8 cellular contexts compared by ENCODE assay signal in the genomic region with DNA sequence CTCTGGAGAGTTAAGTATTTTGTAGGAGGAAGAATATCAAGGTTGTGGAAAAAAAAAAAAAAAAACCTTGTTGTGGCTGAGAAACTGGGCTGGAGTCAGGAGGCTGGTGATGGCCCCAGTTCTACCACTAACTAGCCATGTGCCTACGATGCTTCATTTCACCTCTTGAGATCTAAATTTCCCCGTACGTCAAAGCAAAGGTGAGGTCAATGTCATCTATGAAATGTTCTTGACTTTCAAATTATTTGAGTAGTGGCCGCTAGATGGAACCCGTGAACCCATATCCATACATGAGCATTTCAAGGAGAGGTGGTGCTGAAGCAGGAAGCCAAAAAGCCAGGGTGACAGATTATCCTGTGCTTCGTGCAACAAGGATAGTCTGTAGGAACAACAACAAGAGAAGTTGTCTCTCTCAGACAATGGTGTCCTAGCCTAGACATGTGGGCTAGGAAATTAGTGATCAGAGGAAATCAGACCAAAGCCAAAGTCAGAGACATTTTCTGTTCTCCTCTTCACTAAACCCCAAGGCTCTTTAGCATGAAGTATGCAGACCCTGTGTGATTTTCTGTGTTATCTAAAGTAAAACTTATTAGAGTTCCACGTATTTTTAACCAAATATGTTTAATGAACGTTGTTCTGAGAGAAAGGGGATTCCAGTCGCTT.
A peak's percentile ranks its signal among the peaks of the same experiment; 100 is the strongest.
DNase-seq lines count a peak whose midpoint lies in the region; ATAC-seq and TF ChIP-seq lines count a peak whose summit lies in the region.

No MANE protein-coding gene starts in this region.

- no peaks in the 10 kb centered on the region for H4K20me1 ChIP-seq in osteoblast (ENCODE audit: insufficient read depth, low read length)

- H3K9me3 ChIP-seq in osteoblast (ENCODE audit: low read depth, low read length): no peaks in the 10 kb centered on the region

- no peak overlapping the region for H3K4me3 ChIP-seq in osteoblast (ENCODE audit: insufficient read depth, low read length)

- H3K4me1 Mint-ChIP-seq in activated CD8-positive, alpha-beta T cell treated with anti-CD3 and anti-CD28 coated beads, Interleukin-2, amount 10 ng/mL, durations not matched to agents 7 days and 5 days (ENCODE audit: low read depth): peaks cover 22% of the 10 kb centered on the region

- no peak overlapping the region for H3K27ac ChIP-seq in osteoblast (ENCODE audit: low read depth, low read length)

- peaks cover 3% of the 10 kb centered on the region for H3K4me1 ChIP-seq in osteoblast (ENCODE audit: insufficient read depth, low read length)

- ATAC-seq in GM19035 (IDR thresholded peaks at IDR 0.05; ENCODE audit: unreplicated experiment) (peak; percentile 74), HG03571 (IDR thresholded peaks at IDR 0.05; ENCODE audit: unreplicated experiment) (peak; percentile 80)
- ATAC-seq in activated CD8-positive, alpha-beta T cell treated with anti-CD3 and anti-CD28 coated beads, Interleukin-2, amount 10 ng/mL, durations not matched to agents 7 days and 5 days: peak; percentile 74

- peaks cover 9% of the 10 kb centered on the region for H3K27me3 ChIP-seq in osteoblast (ENCODE audit: insufficient read depth, low read length)

- TF ChIP-seq CTCF in osteoblast (IDR thresholded peaks at IDR 0.05; ENCODE audit: extremely low read depth, low read depth, low read length): peak; percentile 72

- POLR2A ChIA-PET in activated CD8-positive, alpha-beta T cell treated with anti-CD3 and anti-CD28 coated beads, Interleukin-2, amount 10 ng/mL, durations not matched to agents 7 days and 5 days (lab: Charles Lee): no interaction called here

- CTCF ChIA-PET in activated CD8-positive, alpha-beta T cell treated with anti-CD3 and anti-CD28 coated beads, Interleukin-2, amount 10 ng/mL, durations not matched to agents 7 days and 5 days (lab: Charles Lee): interaction anchor here (1.2 to 3.6 kb wide), 7 partner anchors 9 to 716 kb away, joined by 3 to 32 read pairs (median 4); no protein-coding TSS in a partner anchor

- H3K36me3 Mint-ChIP-seq in activated CD8-positive, alpha-beta T cell treated with anti-CD3 and anti-CD28 coated beads, Interleukin-2, amount 10 ng/mL, durations not matched to agents 7 days and 5 days (ENCODE audit: low read depth): no peaks in the 10 kb centered on the region

- no peak overlapping the region for H3K4me2 ChIP-seq in osteoblast (ENCODE audit: insufficient read depth, low read length)

- H3K79me2 ChIP-seq in osteoblast (ENCODE audit: insufficient read depth, low read length): no peaks in the 10 kb centered on the region

- no peak overlapping the region for H3K27ac Mint-ChIP-seq in activated CD8-positive, alpha-beta T cell treated with anti-CD3 and anti-CD28 coated beads, Interleukin-2, amount 10 ng/mL, durations not matched to agents 7 days and 5 days

- H3K36me3 ChIP-seq in osteoblast (ENCODE audit: insufficient read depth, low read length): no peaks in the 10 kb centered on the region

- DNase-seq in CMK (ENCODE audit: low read depth): peak; percentile 35
- peak; percentile 80 for DNase-seq in NCI-H82 (lab: John Stamatoyannopoulos, UW)
- DNase-seq in activated CD8-positive, alpha-beta T cell treated with anti-CD3 and anti-CD28 coated beads, Interleukin-2, amount 10 ng/mL, durations not matched to agents 7 days and 5 days: peak; percentile 80
- DNase-seq in fibroblast of peridontal ligament (ENCODE audit: extremely low read depth): peak; percentile 68
- DNase-seq in osteoblast (ENCODE audit: insufficient read length, low spot score, missing footprints): peak; percentile 86
- no peak for DNase-seq in KG1 (lab: John Stamatoyannopoulos, UW)

- peaks cover 6% of the 10 kb centered on the region for H3K27me3 Mint-ChIP-seq in activated CD8-positive, alpha-beta T cell treated with anti-CD3 and anti-CD28 coated beads, Interleukin-2, amount 10 ng/mL, durations not matched to agents 7 days and 5 days (ENCODE audit: low read depth)

- no peaks in the 10 kb centered on the region for H3K9me3 Mint-ChIP-seq in activated CD8-positive, alpha-beta T cell treated with anti-CD3 and anti-CD28 coated beads, Interleukin-2, amount 10 ng/mL, durations not matched to agents 7 days and 5 days (ENCODE audit: insufficient read depth)

- H3K4me3 Mint-ChIP-seq in activated CD8-positive, alpha-beta T cell treated with anti-CD3 and anti-CD28 coated beads, Interleukin-2, amount 10 ng/mL, durations not matched to agents 7 days and 5 days: no peak overlapping the region

- no peak overlapping the region for H2AFZ ChIP-seq in osteoblast (ENCODE audit: low read length)
